21 cellular contexts compared by ENCODE assay signal in the genomic region with DNA sequence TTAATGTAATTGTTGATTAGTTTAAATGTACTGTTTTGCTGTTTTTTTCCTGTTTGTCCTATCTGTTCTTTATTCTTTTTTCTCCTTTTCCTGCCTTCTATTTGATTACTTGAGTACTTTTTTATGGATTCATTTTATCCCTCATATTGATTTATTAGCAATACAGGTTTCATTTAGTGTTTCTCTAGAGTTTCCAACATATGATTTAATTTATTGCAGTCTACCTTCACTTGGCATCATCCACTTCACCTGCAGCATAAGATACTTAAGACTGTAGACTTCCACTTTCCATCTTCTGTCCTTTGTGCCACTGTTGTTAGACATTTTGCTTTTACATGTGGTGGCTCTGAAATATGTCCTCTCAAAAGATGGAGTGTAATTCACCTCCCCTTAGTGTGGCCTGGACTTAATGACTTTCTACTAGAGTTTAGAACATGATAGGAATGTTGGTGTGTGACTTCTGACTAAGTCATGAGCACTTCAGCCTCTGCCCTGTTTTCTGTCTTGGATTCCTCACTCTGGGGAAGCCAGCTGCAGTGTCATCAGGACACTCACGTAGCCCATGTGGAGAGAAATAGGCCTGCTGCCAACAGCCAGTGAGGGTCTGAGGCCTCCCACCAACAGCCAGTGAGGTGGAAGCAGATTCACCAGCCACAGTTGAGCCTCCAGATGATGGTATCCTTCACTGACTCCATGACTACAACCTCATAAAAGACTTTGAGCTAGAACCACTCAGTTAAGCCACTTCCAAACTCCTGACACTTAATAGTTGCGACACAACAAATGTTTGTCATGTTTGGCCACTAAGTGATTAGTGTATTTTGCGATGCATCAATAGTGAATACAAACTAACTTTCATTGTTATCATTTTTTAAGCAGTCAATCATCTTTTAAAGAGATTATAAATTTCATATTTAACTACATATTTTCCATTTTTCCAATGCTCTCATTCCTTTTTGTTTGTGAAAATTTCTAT.
DNase-seq lines count a peak whose midpoint lies in the region; ATAC-seq, FAIRE-seq and TF ChIP-seq lines count a peak whose summit lies in the region.
"Had no signal": no experiment of that assay in that cellular context is flagged by ENCODE, and none has a peak within 500 bp of the region (broad histone marks: within the 10 kb centered on the region; RNA-seq: fewer than 3 reads in every experiment).

No MANE protein-coding gene starts in this region.

- H2AFZ ChIP-seq in K562 (ENCODE audit: low read depth, low read length) (no peak overlapping the region), neuronal stem cell (ENCODE audit: low read length) (no peak overlapping the region)
- H2AFZ ChIP-seq: GM23248 had no signal

- no peak for TF ChIP-seq RAD21 in K562 (CRISPR knock-in tag; conservative IDR thresholded peaks at IDR 0.05 in 1 of 2, IDR thresholded peaks at IDR 0.05 in 1 of 2)

- no TSS peak for BruUV-seq in K562 (replicated peaks; lab: Mats Ljungman, UMichigan)

- H3K23ac ChIP-seq in neuronal stem cell (ENCODE audit: low read depth, low read length, poor library complexity): no peak overlapping the region

- no peak overlapping the region for H2BK15ac ChIP-seq in neuronal stem cell (ENCODE audit: low read length)

- peak overlapping the region; percentile 59 for H2BK12ac ChIP-seq in neuronal stem cell (ENCODE audit: low read length)

- in situ Hi-C loops in K562 (cut with MboI): no loop called here

- POLR2A ChIA-PET in K562 (lab: Yijun Ruan, JAX): interaction anchor here (0.7 to 2.0 kb wide), 5 partner anchors 46 to 1776 kb away, joined by 3 to 4 read pairs (median 3); no protein-coding TSS in a partner anchor

- peak overlapping the region; percentile 56; the same call in 2 of the 3 replicates for H3K27ac ChIP-seq in K562 (ENCODE audit: extremely low read depth, low read depth, low read length)
- H3K27ac ChIP-seq in neuronal stem cell (replicated peaks; ENCODE audit: low read length): no peak overlapping the region
- H3K27ac ChIP-seq: BLaER1, C4-2B, GM23248 had no signal

- TF ChIP-seq POLR2A in K562 (conservative IDR thresholded peaks at IDR 0.05): peak; percentile 89

- H2BK5ac ChIP-seq in neuronal stem cell (ENCODE audit: low read length): no peak overlapping the region

- no peak overlapping the region for H3K18ac ChIP-seq in neuronal stem cell (ENCODE audit: low read length)

- H3K9ac ChIP-seq in K562 (ENCODE audit: insufficient read depth in 1 of 2, low read depth in 2 of 2, low read length in 2 of 2) (no peak overlapping the region), neuronal stem cell (ENCODE audit: low read depth, low read length, poor library complexity) (no peak overlapping the region)
- H3K9ac ChIP-seq: BLaER1, GM23248 had no signal

- peak; percentile 65 for FAIRE-seq in K562 (lab: Jason Lieb, UNC)
- FAIRE-seq: GM12878, GM19239, H1 had no signal

- 34% methylated on average over 3 of the region's 3 CpGs for WGBS in K562 (ENCODE audit: insufficient coverage, low coverage, missing lambda C conversion rate)
- WGBS in neuronal stem cell (ENCODE audit: extremely low coverage in 2 of 2, insufficient read length in 2 of 2, insufficient replicate concordance in 1 of 2), 2 donors: no CpG with 5 or more reads among the region's 3 CpGs

- H2BK120ac ChIP-seq in neuronal stem cell (ENCODE audit: low read depth, low read length): no peak overlapping the region

- intact Hi-C loops in K562 (cut with micrococcal nuclease): no loop called here

- H3K14ac ChIP-seq in neuronal stem cell (ENCODE audit: low read length): no peak overlapping the region

- no peak overlapping the region for H4K91ac ChIP-seq in neuronal stem cell (ENCODE audit: low read depth, low read length, poor library complexity)

- H3K9me3 ChIP-seq in K562 (replicated peaks; ENCODE audit: control insufficient read depth, insufficient read depth, low read depth, low read length) (no peaks in the 10 kb centered on the region), neuronal stem cell (replicated peaks in 1 of 2; ENCODE audit: control insufficient read depth in 2 of 2, insufficient read depth in 1 of 2, low read depth in 1 of 2, low read length in 2 of 2) (peaks cover 0 to 4% of the 10 kb centered on the region in 2 donors)
- H3K9me3 ChIP-seq: Caco-2 had no signal

- no peak overlapping the region for H2AK5ac ChIP-seq in neuronal stem cell (ENCODE audit: low read depth, low read length)

- H3K4me3 ChIP-seq in K562 (no peak overlapping the region), neuronal stem cell (ENCODE audit: low read length in 2 of 2) (no peak overlapping the region)
- H3K4me3 ChIP-seq: BLaER1, GM12878, GM23248 had no signal

- no peak for TF ChIP-seq CTCF in K562 (IDR thresholded peaks at IDR 0.05 in 2 of 3, conservative IDR thresholded peaks at IDR 0.05 in 1 of 3; ENCODE audit: insufficient read depth in 2 of 3, low read depth in 1 of 3, low read length in 3 of 3)

- H3K4me1 ChIP-seq in K562 (replicated peaks in 1 of 2; ENCODE audit: control insufficient read depth in 2 of 2, insufficient read depth in 2 of 2, low read length in 2 of 2) (peaks cover 3 to 17% of the 10 kb centered on the region in 2 experiments; a peak in 3 of 5 replicates), neuronal stem cell (ENCODE audit: control insufficient read depth in 2 of 2, insufficient read depth in 1 of 2, low read depth in 1 of 2, low read length in 2 of 2) (no peaks in the 10 kb centered on the region)
- H3K4me1 ChIP-seq: BLaER1, Caco-2 had no signal

- CTCF ChIA-PET in K562 (lab: Yijun Ruan, JAX; ENCODE audit: low intra/inter-chr PET ratio): no interaction called here

- ATAC-seq in K562: peak; percentile 71
- ATAC-seq: CD8-positive, alpha-beta T cell; GM12878 had no signal

- no peaks in the 10 kb centered on the region for H3K79me1 ChIP-seq in neuronal stem cell (ENCODE audit: low read depth, low read length)

- DNase-seq in NCI-H1930 (lab: John Stamatoyannopoulos, UW) (peak; percentile 74 to 85), K562 (ENCODE audit: extremely low read depth in 1 of 4, low spot score in 3 of 4) (peak; percentile 65 to 86 (median 68)), neuronal stem cell (ENCODE audit: low spot score) (no peak), NCI-H1048 (lab: John Stamatoyannopoulos, UW) (no peak), cerebellar nuclear complex (lab: John Stamatoyannopoulos, UW) (no peak)
- DNase-seq in stimulated activated CD4-positive, alpha-beta T cell treated with anti-CD3 and anti-CD28 coated beads, Interleukin-4, amount 100 ng/mL, for 1 hour: no peak
- DNase-seq: Caco-2; CD4-positive, CD25-positive, alpha-beta regulatory T cell; CD8-positive, alpha-beta T cell; DMS153; DND-41; EL; GDM1; GM23248; H7; HCEC 1CT had no signal

- no peak overlapping the region for H3K4me2 ChIP-seq in K562 (ENCODE audit: insufficient read depth, low read length)
- no peak overlapping the region for H3K4me2 ChIP-seq in neuronal stem cell (ENCODE audit: insufficient read depth, low read length, poor library complexity, severe bottlenecking)
- H3K4me2 ChIP-seq: BLaER1 had no signal

- peaks cover 49% of the 10 kb centered on the region for H3K36me3 ChIP-seq in K562 (ENCODE audit: control insufficient read depth, insufficient read depth, low read length)
- H3K36me3 ChIP-seq in neuronal stem cell (replicated peaks in 1 of 2; ENCODE audit: control insufficient read depth in 2 of 2, insufficient read depth in 2 of 2, low read length in 2 of 2): no peaks in the 10 kb centered on the region
- H3K36me3 ChIP-seq: BLaER1 had no signal

- no peak overlapping the region for H3K4ac ChIP-seq in neuronal stem cell (ENCODE audit: low read length)

- H3K27me3 ChIP-seq in K562 (ENCODE audit: control insufficient read depth in 2 of 2, insufficient read depth in 2 of 2, low read length in 2 of 2) (no peaks in the 10 kb centered on the region), neuronal stem cell (ENCODE audit: control insufficient read depth in 3 of 3, insufficient read depth in 3 of 3, low read depth in 1 of 3, low read length in 3 of 3) (no peaks in the 10 kb centered on the region)
- H3K27me3 ChIP-seq: BLaER1 had no signal

- H3K79me2 ChIP-seq in K562 (ENCODE audit: control insufficient read depth, insufficient read depth, low read length): peaks cover 31% of the 10 kb centered on the region

- no peaks in the 10 kb centered on the region for H4K20me1 ChIP-seq in K562 (replicated peaks; ENCODE audit: control insufficient read depth, insufficient read depth, low read length)
- H4K20me1 ChIP-seq: BLaER1 had no signal

- no peaks in the 10 kb centered on the region for H3K9me1 ChIP-seq in K562 (ENCODE audit: control insufficient read depth, insufficient read depth, low read length)

- TF ChIP-seq EP300 in K562 (IDR thresholded peaks at IDR 0.05; ENCODE audit: low read length): no peak

- H4K8ac ChIP-seq in neuronal stem cell (ENCODE audit: low read depth, low read length): no peak overlapping the region

TF ChIP-seq in K562, 482 proteins besides CTCF, POLR2A, EP300 and RAD21 (continues in another document):
- TF ChIP-seq THRAP3 (IDR thresholded peaks at IDR 0.05; ENCODE audit: borderline replicate concordance): peak; percentile 93; the same call in 1 of the 2 replicates
- peak; percentile 83; the same call in 1 of the 2 replicates for TF ChIP-seq HOXB6 (CRISPR knock-in tag; IDR thresholded peaks at IDR 0.05; ENCODE audit: borderline replicate concordance)
- no peak for TF ChIP-seq DDX20 (tag; IDR thresholded peaks at IDR 0.05; ENCODE audit: low read depth)
- TF ChIP-seq, protein P1, sequence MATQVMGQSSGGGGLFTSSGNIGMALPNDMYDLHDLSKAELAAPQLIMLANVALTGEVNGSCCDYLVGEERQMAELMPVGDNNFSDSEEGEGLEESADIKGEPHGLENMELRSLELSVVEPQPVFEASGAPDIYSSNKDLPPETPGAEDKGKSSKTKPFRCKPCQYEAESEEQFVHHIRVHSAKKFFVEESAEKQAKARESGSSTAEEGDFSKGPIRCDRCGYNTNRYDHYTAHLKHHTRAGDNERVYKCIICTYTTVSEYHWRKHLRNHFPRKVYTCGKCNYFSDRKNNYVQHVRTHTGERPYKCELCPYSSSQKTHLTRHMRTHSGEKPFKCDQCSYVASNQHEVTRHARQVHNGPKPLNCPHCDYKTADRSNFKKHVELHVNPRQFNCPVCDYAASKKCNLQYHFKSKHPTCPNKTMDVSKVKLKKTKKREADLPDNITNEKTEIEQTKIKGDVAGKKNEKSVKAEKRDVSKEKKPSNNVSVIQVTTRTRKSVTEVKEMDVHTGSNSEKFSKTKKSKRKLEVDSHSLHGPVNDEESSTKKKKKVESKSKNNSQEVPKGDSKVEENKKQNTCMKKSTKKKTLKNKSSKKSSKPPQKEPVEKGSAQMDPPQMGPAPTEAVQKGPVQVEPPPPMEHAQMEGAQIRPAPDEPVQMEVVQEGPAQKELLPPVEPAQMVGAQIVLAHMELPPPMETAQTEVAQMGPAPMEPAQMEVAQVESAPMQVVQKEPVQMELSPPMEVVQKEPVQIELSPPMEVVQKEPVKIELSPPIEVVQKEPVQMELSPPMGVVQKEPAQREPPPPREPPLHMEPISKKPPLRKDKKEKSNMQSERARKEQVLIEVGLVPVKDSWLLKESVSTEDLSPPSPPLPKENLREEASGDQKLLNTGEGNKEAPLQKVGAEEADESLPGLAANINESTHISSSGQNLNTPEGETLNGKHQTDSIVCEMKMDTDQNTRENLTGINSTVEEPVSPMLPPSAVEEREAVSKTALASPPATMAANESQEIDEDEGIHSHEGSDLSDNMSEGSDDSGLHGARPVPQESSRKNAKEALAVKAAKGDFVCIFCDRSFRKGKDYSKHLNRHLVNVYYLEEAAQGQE (CRISPR knock-in tag; IDR thresholded peaks at IDR 0.05; ENCODE audit: low read depth): peak; percentile 80; the same call in 1 of the 2 replicates

Comparison
In these comparisons a context has a peak if more than half of its experiments do, and no peak if none do; other contexts are left out.
1. DNase-seq: peak in NCI-H1930 (2 of 2) and K562 (4 of 4); none in neuronal stem cell (single experiment), NCI-H1048 (single experiment), cerebellar nuclear complex (0 of 2) and stimulated activated CD4-positive, alpha-beta T cell treated with anti-CD3 and anti-CD28 coated beads, Interleukin-4, amount 100 ng/mL, for 1 hour (single experiment).